9 cellular contexts compared by ENCODE assay signal in the genomic region with DNA sequence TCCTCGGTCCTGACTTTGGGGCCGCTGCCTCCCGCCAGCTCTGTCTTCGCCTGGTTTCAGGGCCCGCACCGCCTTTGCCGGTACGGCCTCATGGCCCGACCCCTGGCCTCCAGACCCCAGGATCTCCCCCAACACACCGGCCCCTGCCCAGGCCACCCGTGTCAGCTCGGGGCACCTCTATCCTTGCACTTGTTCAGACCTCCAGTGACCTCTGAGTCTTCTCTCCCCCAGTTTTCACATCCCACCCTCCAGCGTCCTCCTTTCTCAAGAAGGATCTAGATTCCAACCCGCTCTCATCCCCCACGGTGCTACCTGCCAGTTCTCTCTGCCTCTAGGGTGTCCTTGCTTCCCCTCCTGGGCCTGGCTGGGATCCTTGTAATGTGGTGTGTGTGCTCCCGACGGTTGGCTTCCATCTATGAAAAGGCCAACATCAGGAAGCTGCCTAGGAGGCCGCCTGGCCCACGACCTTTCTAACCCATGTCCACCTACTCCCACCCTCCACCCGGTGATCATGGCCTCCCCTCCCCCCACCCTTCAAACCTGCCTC.
DNase-seq lines count a peak whose midpoint lies in the region; ATAC-seq, FAIRE-seq and TF ChIP-seq lines count a peak whose summit lies in the region.
"Had no signal": no experiment of that assay in that cellular context is flagged by ENCODE, and none has a peak within 500 bp of the region (broad histone marks: within the 10 kb centered on the region; RNA-seq: fewer than 3 reads in every experiment).

No MANE protein-coding gene starts in this region.

- no peak overlapping the region for H3K27ac Mint-ChIP-seq in activated CD4-positive, alpha-beta memory T cell treated with anti-CD3 and anti-CD28 coated beads, Interleukin-2, amount 10 ng/mL, durations not matched to agents 7 days and 5 days

- no peaks in the 10 kb centered on the region for H3K36me3 Mint-ChIP-seq in activated CD4-positive, alpha-beta memory T cell treated with anti-CD3 and anti-CD28 coated beads, Interleukin-2, amount 10 ng/mL, durations not matched to agents 7 days and 5 days (ENCODE audit: low read depth)

- FAIRE-seq in D721Med (lab: Jason Lieb, UNC), result no peak

- H3K4me1 ChIP-seq in foreskin keratinocyte, result no peaks in the 10 kb centered on the region

- CTCF ChIA-PET in activated CD4-positive, alpha-beta memory T cell treated with anti-CD3 and anti-CD28 coated beads, Interleukin-2, amount 10 ng/mL, durations not matched to agents 7 days and 5 days (lab: Charles Lee), result interaction anchor here (0.8 to 1.6 kb wide), 3 partner anchors 103 to 503 kb away, joined by 3 to 6 read pairs (median 4); a partner anchor contains a TSS

- H3K27me3 ChIP-seq in foreskin keratinocyte, result peaks cover 7% of the 10 kb centered on the region

- DNase-seq in G401 (ENCODE audit: low spot score), result peak; percentile 12
- no peak for DNase-seq in activated CD4-positive, alpha-beta memory T cell treated with anti-CD3 and anti-CD28 coated beads, Interleukin-2, amount 10 ng/mL, durations not matched to agents 7 days and 5 days
- no peak for DNase-seq in foreskin keratinocyte
- no peak for DNase-seq in skeletal muscle cell (ENCODE audit: low read depth)
- DNase-seq in NCI-H1694 treated with DMSO at 0.1 percent for 48 hours (lab: John Stamatoyannopoulos, UW), result no peak
- DNase-seq in Ammon's horn (ENCODE audit: low spot score), result no peak
- DNase-seq in NCI-H2107 treated with DMSO at 0.1 percent for 48 hours (lab: John Stamatoyannopoulos, UW; ENCODE audit: unreplicated experiment), result no peak
- DNase-seq in D721Med (ENCODE audit: insufficient read length, low spot score), result no peak

- H3K4me3 ChIP-seq in skeletal muscle cell (ENCODE audit: low read depth, low read length), result peak overlapping the region; percentile 59

- in situ Hi-C loops in G401 (cut with HindIII; ENCODE audit: low sequenced_read_pairs), result no loop called here

- H3K9me3 Mint-ChIP-seq in activated CD4-positive, alpha-beta memory T cell treated with anti-CD3 and anti-CD28 coated beads, Interleukin-2, amount 10 ng/mL, durations not matched to agents 7 days and 5 days, result no peaks in the 10 kb centered on the region

- TF ChIP-seq CTCF in foreskin keratinocyte (conservative IDR thresholded peaks at IDR 0.05), result no peak
- no peak for TF ChIP-seq CTCF in D721Med (IDR thresholded peaks at IDR 0.05; ENCODE audit: insufficient read depth, missing control alignments)

- POLR2A ChIA-PET in activated CD4-positive, alpha-beta memory T cell treated with anti-CD3 and anti-CD28 coated beads, Interleukin-2, amount 10 ng/mL, durations not matched to agents 7 days and 5 days (lab: Charles Lee), result no interaction called here

- peak overlapping the region; percentile 53 for H3K4me3 Mint-ChIP-seq in activated CD4-positive, alpha-beta memory T cell treated with anti-CD3 and anti-CD28 coated beads, Interleukin-2, amount 10 ng/mL, durations not matched to agents 7 days and 5 days

- no peak for ATAC-seq in foreskin keratinocyte

- H3K27ac ChIP-seq in foreskin keratinocyte, result peak overlapping the region; percentile 7
- H3K27ac ChIP-seq: neutrophil had no signal

- peaks cover 13% of the 10 kb centered on the region for H3K4me1 Mint-ChIP-seq in activated CD4-positive, alpha-beta memory T cell treated with anti-CD3 and anti-CD28 coated beads, Interleukin-2, amount 10 ng/mL, durations not matched to agents 7 days and 5 days

- H3K27me3 Mint-ChIP-seq in activated CD4-positive, alpha-beta memory T cell treated with anti-CD3 and anti-CD28 coated beads, Interleukin-2, amount 10 ng/mL, durations not matched to agents 7 days and 5 days, result peaks cover 58% of the 10 kb centered on the region
